27 cellular contexts compared by ENCODE assay signal in genomic region chr3:173552526-173552925, GRCh38.
DNase-seq lines count a peak whose midpoint lies in the region; ATAC-seq and TF ChIP-seq lines count a peak whose summit lies in the region.
"Had no signal": no experiment of that assay in that cellular context is flagged by ENCODE, and none has a peak within 500 bp of the region (broad histone marks: within the 10 kb centered on the region; RNA-seq: fewer than 3 reads in every experiment).

No MANE protein-coding gene starts in this region.

- H3K23ac ChIP-seq in neuronal stem cell (ENCODE audit: low read depth, low read length, poor library complexity), result no peak overlapping the region

- H3K4me1 Mint-ChIP-seq in progenitor cell of endocrine pancreas (ENCODE audit: low read depth), result peaks cover 3% of the 10 kb centered on the region
- H3K4me1 Mint-ChIP-seq: CD14-positive monocyte had no signal

- no peaks in the 10 kb centered on the region for H3K27me3 Mint-ChIP-seq in progenitor cell of endocrine pancreas

- H3K4me2 ChIP-seq in neuronal stem cell (ENCODE audit: insufficient read depth, low read length, poor library complexity, severe bottlenecking), result no peak overlapping the region

- H4K91ac ChIP-seq in neuronal stem cell (ENCODE audit: low read depth, low read length, poor library complexity), result no peak overlapping the region

- H3K9ac ChIP-seq in adipocyte (ENCODE audit: low read length) (no peak overlapping the region), neuronal stem cell (ENCODE audit: low read depth, low read length, poor library complexity) (no peak overlapping the region)
- H3K9ac ChIP-seq: parathyroid adenoma had no signal

- no peak for TF ChIP-seq POLR2A in GM18505 (IDR thresholded peaks at IDR 0.05; ENCODE audit: borderline replicate concordance, extremely low read depth, insufficient read depth, insufficient read length)

- no CpG with 5 or more reads among the region's 4 CpGs for WGBS in neuronal stem cell (ENCODE audit: extremely low coverage in 2 of 2, insufficient read length in 2 of 2, insufficient replicate concordance in 1 of 2), 2 donors

- H3K9me3 Mint-ChIP-seq in progenitor cell of endocrine pancreas (ENCODE audit: low read depth), result no peaks in the 10 kb centered on the region
- H3K9me3 Mint-ChIP-seq: activated T-cell treated with anti-CD3 and anti-CD28 coated beads, Interleukin-2, amount 50 U/mL, for 72 hours; CD14-positive monocyte; HFFc6; nephron progenitor cell had no signal

- no peak overlapping the region for H3K18ac ChIP-seq in neuronal stem cell (ENCODE audit: low read length)

- no peaks in the 10 kb centered on the region for H3K79me1 ChIP-seq in neuronal stem cell (ENCODE audit: low read depth, low read length)

- no peak overlapping the region for H3K4ac ChIP-seq in neuronal stem cell (ENCODE audit: low read length)

- no peak overlapping the region for H3K27ac ChIP-seq in neuronal stem cell (replicated peaks; ENCODE audit: low read length)
- H3K27ac ChIP-seq: brain microvascular endothelial cell, epithelial cell of prostate, heart left ventricle, parathyroid adenoma, Peyer's patch, right atrium auricular region, upper lobe of left lung had no signal

- H2BK15ac ChIP-seq in neuronal stem cell (ENCODE audit: low read length), result no peak overlapping the region

- H3K36me3 ChIP-seq in adipocyte (ENCODE audit: control insufficient read depth, insufficient read depth, low read length, severe bottlenecking) (no peaks in the 10 kb centered on the region), neuronal stem cell (replicated peaks in 1 of 2; ENCODE audit: control insufficient read depth in 2 of 2, insufficient read depth in 2 of 2, low read length in 2 of 2) (no peaks in the 10 kb centered on the region)
- H3K36me3 ChIP-seq: brain microvascular endothelial cell, heart left ventricle, Peyer's patch, right atrium auricular region, upper lobe of left lung had no signal

- no peak overlapping the region for H2BK12ac ChIP-seq in neuronal stem cell (ENCODE audit: low read length)

- H3K27me3 ChIP-seq in adipocyte (replicated peaks; ENCODE audit: control insufficient read depth, insufficient read depth, low read length) (no peaks in the 10 kb centered on the region), neuronal stem cell (ENCODE audit: control insufficient read depth in 3 of 3, insufficient read depth in 3 of 3, low read depth in 1 of 3, low read length in 3 of 3) (no peaks in the 10 kb centered on the region)
- H3K27me3 ChIP-seq: brain microvascular endothelial cell, heart left ventricle, Peyer's patch, right atrium auricular region, upper lobe of left lung had no signal

- no peak overlapping the region for H2AK5ac ChIP-seq in neuronal stem cell (ENCODE audit: low read depth, low read length)

- H3K27ac Mint-ChIP-seq in progenitor cell of endocrine pancreas, result no peak overlapping the region
- H3K27ac Mint-ChIP-seq: activated naive CD4-positive, alpha-beta T cell treated with anti-CD3 and anti-CD28 coated beads for 36 hours; activated T-cell treated with anti-CD3 and anti-CD28 coated beads, Interleukin-2, amount 50 U/mL, for 72 hours; CD14-positive monocyte; HFFc6; nephron progenitor cell had no signal

- H2BK5ac ChIP-seq in neuronal stem cell (ENCODE audit: low read length), result no peak overlapping the region

- H3K4me1 ChIP-seq in adipocyte (ENCODE audit: control insufficient read depth, insufficient read depth, low read length), result peaks cover 6% of the 10 kb centered on the region
- H3K4me1 ChIP-seq in neuronal stem cell (ENCODE audit: control insufficient read depth in 2 of 2, insufficient read depth in 1 of 2, low read depth in 1 of 2, low read length in 2 of 2), result peaks cover 2 to 4% of the 10 kb centered on the region in 2 donors
- H3K4me1 ChIP-seq: parathyroid adenoma, Peyer's patch, right atrium auricular region, upper lobe of left lung had no signal

- no peak overlapping the region for H4K8ac ChIP-seq in neuronal stem cell (ENCODE audit: low read depth, low read length)

- peak; percentile 21 for DNase-seq in ELR (ENCODE audit: low read depth)
- peak; percentile 26 for DNase-seq in HT1080 (ENCODE audit: low read depth)
- peak; percentile 8 for DNase-seq in adipocyte (ENCODE audit: low read depth)
- DNase-seq in neuronal stem cell (ENCODE audit: low spot score), result no peak
- no peak for DNase-seq in EL
- DNase-seq in progenitor cell of endocrine pancreas (ENCODE audit: low spot score, unreplicated experiment), result no peak
- DNase-seq: activated naive CD4-positive, alpha-beta T cell treated with anti-CD3 and anti-CD28 coated beads for 36 hours; activated T-cell treated with anti-CD3 and anti-CD28 coated beads, Interleukin-2, amount 50 U/mL, for 72 hours; brain microvascular endothelial cell; heart left ventricle; HFFc6; NCI-H1048; NCI-H1694 treated with DMSO at 0.1 percent for 48 hours; NCI-H2171; NCI-H524 treated with DMSO at 0.1 percent for 48 hours; nephron progenitor cell; Peyer's patch; SIG-M5; stimulated activated CD4-positive, alpha-beta T cell treated with anti-CD3 and anti-CD28 coated beads, Interleukin-4, amount 100 ng/mL, for 1 hour; T-helper 9 cell; upper lobe of left lung had no signal

- ATAC-seq in GM18505 (IDR thresholded peaks at IDR 0.05; ENCODE audit: unreplicated experiment), result no peak
- ATAC-seq: activated T-cell treated with anti-CD3 and anti-CD28 coated beads, Interleukin-2, amount 50 U/mL, for 72 hours; heart left ventricle had no signal

- no peak overlapping the region for H3K14ac ChIP-seq in neuronal stem cell (ENCODE audit: low read length)

- no peaks in the 10 kb centered on the region for H3K36me3 Mint-ChIP-seq in progenitor cell of endocrine pancreas (ENCODE audit: insufficient read depth)
- H3K36me3 Mint-ChIP-seq: CD14-positive monocyte had no signal

- H2AFZ ChIP-seq in neuronal stem cell (ENCODE audit: low read length), result peak overlapping the region; percentile 34
- H2AFZ ChIP-seq: parathyroid adenoma had no signal

- no peak for TF ChIP-seq CTCF in progenitor cell of endocrine pancreas (IDR thresholded peaks at IDR 0.05; ENCODE audit: unreplicated experiment)

- H3K4me3 Mint-ChIP-seq in progenitor cell of endocrine pancreas (ENCODE audit: low read depth), result no peak overlapping the region
- H3K4me3 Mint-ChIP-seq: activated naive CD4-positive, alpha-beta T cell treated with anti-CD3 and anti-CD28 coated beads for 36 hours; activated T-cell treated with anti-CD3 and anti-CD28 coated beads, Interleukin-2, amount 50 U/mL, for 72 hours; CD14-positive monocyte; HFFc6; nephron progenitor cell had no signal

- H2BK120ac ChIP-seq in neuronal stem cell (ENCODE audit: low read depth, low read length), result no peak overlapping the region

- H3K4me3 ChIP-seq in adipocyte (ENCODE audit: low read length) (no peak overlapping the region), neuronal stem cell (ENCODE audit: low read length in 2 of 2) (no peak overlapping the region)
- H3K4me3 ChIP-seq: heart left ventricle, lung, Peyer's patch, right atrium auricular region, upper lobe of left lung had no signal

- H3K9me3 ChIP-seq in adipocyte (ENCODE audit: control insufficient read depth, low read length) (no peaks in the 10 kb centered on the region), neuronal stem cell (replicated peaks in 1 of 2; ENCODE audit: control insufficient read depth in 2 of 2, insufficient read depth in 1 of 2, low read depth in 1 of 2, low read length in 2 of 2) (no peaks in the 10 kb centered on the region)
- H3K9me3 ChIP-seq: heart left ventricle, Peyer's patch, right atrium auricular region, upper lobe of left lung had no signal

Comparison
In these comparisons a context has a peak if more than half of its experiments do, and no peak if none do; other contexts are left out.
1. DNase-seq: peak in ELR (single experiment), HT1080 (single experiment) and adipocyte (single experiment); none in neuronal stem cell (single experiment), EL (single experiment) and progenitor cell of endocrine pancreas (single experiment).